Comparison of ENCODE assay signal across 16 cellular contexts in the genomic region with DNA sequence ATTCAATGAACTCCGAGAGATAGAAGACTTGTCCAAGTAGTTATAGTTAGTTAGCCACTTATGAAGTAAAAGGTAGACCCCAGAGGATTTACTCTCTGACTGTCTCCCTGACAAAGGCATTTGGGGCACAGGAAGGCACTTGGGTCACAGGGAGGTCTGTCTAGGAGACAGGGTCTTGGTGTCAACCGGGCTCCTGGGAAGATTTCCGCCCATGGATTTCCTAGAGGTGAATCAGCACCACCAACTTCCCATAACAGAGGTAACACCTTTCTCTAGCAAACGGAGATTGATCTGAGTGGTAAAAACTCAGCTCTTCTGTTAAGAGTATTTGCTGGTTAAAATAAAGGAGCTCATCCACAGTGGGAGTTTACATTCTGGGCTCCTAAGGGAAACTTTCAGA. TPM values are rescaled to one million over a fixed set of nuclear protein-coding genes. Genes with fewer than 3 reads are reported as not detected.
DNase-seq lines count a peak whose midpoint lies in the region; ATAC-seq and TF ChIP-seq lines count a peak whose summit lies in the region.
"Had no signal": no experiment of that assay in that cellular context is flagged by ENCODE, and none has a peak within 500 bp of the region (broad histone marks: within the 10 kb centered on the region; RNA-seq: fewer than 3 reads in every experiment).

No MANE protein-coding gene starts in this region.

- no peak overlapping the region for H3K9ac ChIP-seq in endodermal cell (ENCODE audit: extremely low read depth, low read length, poor library complexity, severe bottlenecking)
- H3K9ac ChIP-seq in mesendoderm (ENCODE audit: low read length) = no peak overlapping the region
- H3K9ac ChIP-seq: KMS-11 had no signal

- H3K23ac ChIP-seq in mesendoderm (ENCODE audit: low read length) = no peak overlapping the region

- H3K4me3 ChIP-seq in Panc1 (ENCODE audit: low read depth in 2 of 2, low read length in 2 of 2) (no peak overlapping the region), endodermal cell (ENCODE audit: low read length) (no peak overlapping the region), mesendoderm (ENCODE audit: low read length) (no peak overlapping the region), BE2C (ENCODE audit: low read depth, low read length) (no peak overlapping the region)

- H3K27me3 ChIP-seq in Panc1 (ENCODE audit: control insufficient read depth, insufficient read depth, low read length) (no peaks in the 10 kb centered on the region), endodermal cell (ENCODE audit: control insufficient read depth, insufficient read depth, low read length, poor library complexity, severe bottlenecking) (no peaks in the 10 kb centered on the region), mesendoderm (ENCODE audit: insufficient read depth, low read length, poor library complexity) (no peaks in the 10 kb centered on the region), BE2C (no peaks in the 10 kb centered on the region)

- no peak overlapping the region for H2BK15ac ChIP-seq in mesendoderm (replicated peaks; ENCODE audit: low read depth)

- WGBS in endodermal cell (ENCODE audit: insufficient coverage in 1 of 2, insufficient read length in 1 of 2), 2 experiments = 76 to 100% methylated on average over 1 to 4 of the region's 4 CpGs
- WGBS in mesendoderm (ENCODE audit: extremely low coverage, insufficient coverage, low lambda C conversion rate) = no CpG with 5 or more reads among the region's 4 CpGs

- no peaks in the 10 kb centered on the region for H3K79me2 ChIP-seq in mesendoderm (ENCODE audit: control insufficient read depth, insufficient read depth, low read length)

- no peak overlapping the region for H2BK5ac ChIP-seq in mesendoderm (ENCODE audit: low read length)

- peaks cover 8% of the 10 kb centered on the region for H3K9me3 Mint-ChIP-seq in endodermal cell

- H3K27ac Mint-ChIP-seq in endodermal cell = no peak overlapping the region
- H3K27ac Mint-ChIP-seq: CD4-positive, alpha-beta memory T cell had no signal

- intact Hi-C loops in Panc1 (cut with micrococcal nuclease; ENCODE audit: unreplicated experiment) = no loop called here

- peak overlapping the region; percentile 58 for H3K27ac ChIP-seq in Panc1 (ENCODE audit: low read length)
- H3K27ac ChIP-seq in endodermal cell (ENCODE audit: low read depth, low read length) = no peak overlapping the region
- H3K27ac ChIP-seq in mesendoderm (ENCODE audit: low read depth, low read length) = no peak overlapping the region
- H3K27ac ChIP-seq: C4-2B, KMS-11 had no signal

- no peak overlapping the region for H4K8ac ChIP-seq in mesendoderm (ENCODE audit: low read depth, low read length)

- TF ChIP-seq CTCF in Panc1 (IDR thresholded peaks at IDR 0.05) = no peak
- no peak for TF ChIP-seq CTCF in endodermal cell (conservative IDR thresholded peaks at IDR 0.05)
- no peak for TF ChIP-seq CTCF in BE2C (IDR thresholded peaks at IDR 0.05; ENCODE audit: low read depth, low read length)

- no peaks in the 10 kb centered on the region for H3K36me3 Mint-ChIP-seq in endodermal cell (ENCODE audit: low read depth)

- no peak overlapping the region for H2AK5ac ChIP-seq in mesendoderm (ENCODE audit: low read length)

- H3K4me2 ChIP-seq in mesendoderm (ENCODE audit: low read length) = no peak overlapping the region
- H3K4me2 ChIP-seq: KMS-11 had no signal

- H3K56ac ChIP-seq in mesendoderm (ENCODE audit: low read length) = no peak overlapping the region

- no peaks in the 10 kb centered on the region for H3K79me1 ChIP-seq in mesendoderm (ENCODE audit: low read length)

- H3K4me1 ChIP-seq in Panc1 (ENCODE audit: control insufficient read depth, insufficient read depth, low read length) (peaks cover 19% of the 10 kb centered on the region), endodermal cell (ENCODE audit: control insufficient read depth, insufficient read depth, low read length) (peaks cover under 1% of the 10 kb centered on the region), mesendoderm (ENCODE audit: control insufficient read depth, low read depth, low read length) (no peaks in the 10 kb centered on the region), BE2C (no peaks in the 10 kb centered on the region)

- POLR2A ChIA-PET in Panc1 (lab: Charles Lee) = no interaction called here

- BruUV-seq in Panc1 (replicated peaks; lab: Mats Ljungman, UMichigan) = no TSS peak

- no peaks in the 10 kb centered on the region for H3K36me3 ChIP-seq in Panc1 (ENCODE audit: control insufficient read depth, insufficient read depth, low read length)
- no peaks in the 10 kb centered on the region for H3K36me3 ChIP-seq in endodermal cell (ENCODE audit: control insufficient read depth, insufficient read depth, low read length)
- H3K36me3 ChIP-seq in mesendoderm (ENCODE audit: control insufficient read depth, insufficient read depth, low read length) = no peaks in the 10 kb centered on the region
- no peaks in the 10 kb centered on the region for H3K36me3 ChIP-seq in BE2C

- no peak overlapping the region for H3K4me3 Mint-ChIP-seq in endodermal cell
- H3K4me3 Mint-ChIP-seq: CD4-positive, alpha-beta memory T cell had no signal

- H3K4ac ChIP-seq in mesendoderm (ENCODE audit: low read depth, low read length) = no peak overlapping the region

- no peaks in the 10 kb centered on the region for H3K27me3 Mint-ChIP-seq in endodermal cell (ENCODE audit: insufficient read depth)
- H3K27me3 Mint-ChIP-seq: CD4-positive, alpha-beta memory T cell had no signal

- no peak overlapping the region for H4K5ac ChIP-seq in mesendoderm (ENCODE audit: low read length)

- peaks cover 5% of the 10 kb centered on the region for H3K4me1 Mint-ChIP-seq in endodermal cell
- H3K4me1 Mint-ChIP-seq: CD4-positive, alpha-beta memory T cell had no signal

- in situ Hi-C loops in Panc1 (cut with HindIII; ENCODE audit: low pct_unique_long_range_greater_than_20kb, low sequenced_read_pairs) = no loop called here

- H3K9me3 ChIP-seq in Panc1 (ENCODE audit: control insufficient read depth, insufficient read depth, low read depth, low read length) (peaks cover 6% of the 10 kb centered on the region; the same call in 1 of the 2 replicates), endodermal cell (ENCODE audit: control insufficient read depth, low read length) (no peaks in the 10 kb centered on the region), BE2C (no peaks in the 10 kb centered on the region)

- no peak overlapping the region for H2BK120ac ChIP-seq in mesendoderm (ENCODE audit: low read depth, low read length)

- no peak overlapping the region for H3K18ac ChIP-seq in mesendoderm (ENCODE audit: low read length)

- CTCF ChIA-PET in Panc1 (lab: Charles Lee) = no interaction called here

- ATAC-seq in Panc1 = no peak
- no peak for ATAC-seq in HG03354 (IDR thresholded peaks at IDR 0.05; ENCODE audit: poor library complexity, severe bottlenecking, unreplicated experiment)
- ATAC-seq: HCT116 had no signal

- DNase-seq in Daoy (ENCODE audit: low read depth) = peak; percentile 47
- DNase-seq in Panc1 (ENCODE audit: low read depth, low spot score) = no peak
- peak; percentile 28 for DNase-seq in endodermal cell
- peak; percentile 53 for DNase-seq in mesendoderm
- no peak for DNase-seq in BE2C
- DNase-seq in foreskin melanocyte = no peak
- DNase-seq: 8988T; ACHN; CD4-positive, alpha-beta memory T cell; DMS79; EL; GDM1 had no signal

RNA-seq across cellular contexts. Expression of gene CCN1, which starts 16.4 kb away (rescaled TPM):
- total RNA-seq in Daoy (2014; rRNA removed; shearing (Covaris generic)) = 33.7 and 40.9 TPM in 2 replicates
- total RNA-seq in Panc1 (2021; ENCODE audit: unreplicated experiment) (355 TPM), endodermal cell (10 to 100 TPM; 49.5 to 53.1 TPM)
- polyA plus RNA-seq in Panc1 (2012; ENCODE audit: insufficient read length) = 366 TPM
- 40.4 TPM for polyA plus RNA-seq in endodermal cell (2013, experiment 1 of 2)
- 51.5 TPM for polyA plus RNA-seq in endodermal cell (2013, experiment 2 of 2)
- polyA plus RNA-seq in mesendoderm (2013, experiment 1 of 2) = 188 TPM
- polyA plus RNA-seq in mesendoderm (2013, experiment 2 of 2) = 199 TPM
- 0.99 TPM for polyA plus RNA-seq in BE2C (2012; ENCODE audit: insufficient read depth, insufficient read length, low read depth)
- total RNA-seq: CD4-positive, alpha-beta memory T cell had no signal
- polyA plus RNA-seq: CD4-positive, alpha-beta memory T cell had no signal

Comparison
In these comparisons a context has a peak if more than half of its experiments do, and no peak if none do; other contexts are left out.
1. DNase-seq: peak in Daoy (single experiment), endodermal cell (single experiment) and mesendoderm (single experiment); none in Panc1 (single experiment), BE2C (single experiment) and foreskin melanocyte (single experiment).